In genomic region chr12:105983622-105984325, GRCh38 we compare ENCODE assay signal across 22 cellular contexts.
DNase-seq lines count a peak whose midpoint lies in the region; ATAC-seq, FAIRE-seq and TF ChIP-seq lines count a peak whose summit lies in the region.
"Had no signal": no experiment of that assay in that cellular context is flagged by ENCODE, and none has a peak within 500 bp of the region (broad histone marks: within the 10 kb centered on the region; RNA-seq: fewer than 3 reads in every experiment).

No MANE protein-coding gene starts in this region.

- CTCF ChIA-PET in activated CD4-positive, alpha-beta T cell treated with anti-CD3 and anti-CD28 coated beads, Interleukin-2, amount 10 ng/mL, durations not matched to agents 7 days and 5 days (lab: Charles Lee): interaction anchor here (0.6 kb wide), 1 partner anchor 458 kb away, joined by 3 read pairs; no protein-coding TSS in a partner anchor

- H2AK5ac ChIP-seq in trophoblast cell (ENCODE audit: low read length): no peak overlapping the region

- H3K36me3 ChIP-seq in trophoblast cell (ENCODE audit: control insufficient read depth in 1 of 2, insufficient read depth in 2 of 2, low read length in 2 of 2): no peaks in the 10 kb centered on the region

- no peaks in the 10 kb centered on the region for H3K27me3 ChIP-seq in trophoblast cell (ENCODE audit: insufficient read depth, low read length)
- H3K27me3 ChIP-seq: hepatocyte had no signal

- H3K4me3 ChIP-seq in epithelial cell of esophagus (ENCODE audit: low read length) (no peak overlapping the region), trophoblast cell (ENCODE audit: low read depth, low read length) (no peak overlapping the region)
- H3K4me3 ChIP-seq: hepatocyte had no signal

- H3K4ac ChIP-seq in trophoblast cell (ENCODE audit: low read depth, low read length): no peak overlapping the region

- peaks cover 1% of the 10 kb centered on the region for H3K9me3 ChIP-seq in trophoblast cell (ENCODE audit: insufficient read depth, low read depth, low read length)

- no peak overlapping the region for H3K23ac ChIP-seq in trophoblast cell (ENCODE audit: low read length)

- H4K12ac ChIP-seq in trophoblast cell (ENCODE audit: low read depth, low read length): no peak overlapping the region

- no peak overlapping the region for H2BK5ac ChIP-seq in trophoblast cell (ENCODE audit: low read depth, low read length, poor library complexity)

- peak overlapping the region; percentile 37 for H4K91ac ChIP-seq in trophoblast cell (ENCODE audit: low read depth, low read length)

- no peak overlapping the region for H3K27ac ChIP-seq in trophoblast cell (ENCODE audit: low read depth, low read length)
- H3K27ac ChIP-seq: hepatocyte, KMS-11 had no signal

- H3K4me2 ChIP-seq in trophoblast cell (ENCODE audit: low read length): no peak overlapping the region
- H3K4me2 ChIP-seq: hepatocyte, KMS-11 had no signal

- no peak overlapping the region for H3K18ac ChIP-seq in trophoblast cell (ENCODE audit: low read length)

- peaks cover 3% of the 10 kb centered on the region for H3K27me3 Mint-ChIP-seq in activated CD4-positive, alpha-beta T cell treated with anti-CD3 and anti-CD28 coated beads, Interleukin-2, amount 10 ng/mL, durations not matched to agents 7 days and 5 days
- H3K27me3 Mint-ChIP-seq: brain; CD4-positive, CD25-positive, alpha-beta regulatory T cell had no signal

- WGBS in trophoblast cell (ENCODE audit: extremely low coverage, insufficient coverage, insufficient read length): no CpG with 5 or more reads among the region's 7 CpGs

- H2AFZ ChIP-seq in trophoblast cell (ENCODE audit: insufficient read depth, low read length, poor library complexity): no peak overlapping the region
- H2AFZ ChIP-seq: hepatocyte had no signal

- POLR2A ChIA-PET in activated CD4-positive, alpha-beta T cell treated with anti-CD3 and anti-CD28 coated beads, Interleukin-2, amount 10 ng/mL, durations not matched to agents 7 days and 5 days (lab: Charles Lee): no interaction called here

- peaks cover 6 to 8% of the 10 kb centered on the region in 2 experiments for H3K4me1 ChIP-seq in trophoblast cell (ENCODE audit: control insufficient read depth in 1 of 2, insufficient read depth in 2 of 2, low read length in 2 of 2)

- peak overlapping the region; percentile 5 for H2BK12ac ChIP-seq in trophoblast cell (ENCODE audit: low read length)

- no peaks in the 10 kb centered on the region for H3K9me3 Mint-ChIP-seq in activated CD4-positive, alpha-beta T cell treated with anti-CD3 and anti-CD28 coated beads, Interleukin-2, amount 10 ng/mL, durations not matched to agents 7 days and 5 days
- H3K9me3 Mint-ChIP-seq: activated T-helper 2 cell treated with anti-CD3 and anti-CD28 coated beads, Interferon-gamma antibody, Interleukin-2, Interleukin-4, amounts not matched to agents 10 μg/mL and 5 μg/mL and 100 μg/mL, durations not matched to agents 14 hours and 24 hours and 36 hours; natural killer cell treated with Interleukin-12 subunit alpha and Interleukin-12 subunit beta and Interleukin-15 and Interleukin-18, amount 100 ng/mL, for 72 hours; stimulated activated effector memory CD8-positive, alpha-beta T cell treated with anti-CD3 and anti-CD28 coated beads, Interleukin-12 subunit alpha, Interleukin-12 subunit beta, amount 100 ng/mL, for 72 hours; T-helper 1 cell treated with Interleukin-12 subunit alpha and Interleukin-12 subunit beta and Interleukin-4 antibody, amounts not matched to agents 30 μg/mL and 1 μg/mL, for 36 hours had no signal

- peak; percentile 67 for FAIRE-seq in RCC 7860 (lab: Jason Lieb, UNC)

- no peaks in the 10 kb centered on the region for H3K4me1 Mint-ChIP-seq in activated CD4-positive, alpha-beta T cell treated with anti-CD3 and anti-CD28 coated beads, Interleukin-2, amount 10 ng/mL, durations not matched to agents 7 days and 5 days
- H3K4me1 Mint-ChIP-seq: CD4-positive, CD25-positive, alpha-beta regulatory T cell; stimulated activated effector memory CD8-positive, alpha-beta T cell treated with anti-CD3 and anti-CD28 coated beads, Interleukin-12 subunit alpha, Interleukin-12 subunit beta, amount 100 ng/mL, for 72 hours had no signal

- no peaks in the 10 kb centered on the region for H3K79me2 ChIP-seq in trophoblast cell (ENCODE audit: control insufficient read depth, insufficient read depth, low read length, poor library complexity)
- H3K79me2 ChIP-seq: hepatocyte had no signal

- no peak overlapping the region for H3K14ac ChIP-seq in trophoblast cell (ENCODE audit: low read length)

- H2BK120ac ChIP-seq in trophoblast cell (ENCODE audit: insufficient read depth, low read length, poor library complexity): no peak overlapping the region

- no peak overlapping the region for H3K27ac Mint-ChIP-seq in activated CD4-positive, alpha-beta T cell treated with anti-CD3 and anti-CD28 coated beads, Interleukin-2, amount 10 ng/mL, durations not matched to agents 7 days and 5 days
- H3K27ac Mint-ChIP-seq: activated T-helper 2 cell treated with anti-CD3 and anti-CD28 coated beads, Interferon-gamma antibody, Interleukin-2, Interleukin-4, amounts not matched to agents 10 μg/mL and 5 μg/mL and 100 μg/mL, durations not matched to agents 14 hours and 24 hours and 36 hours; brain; CD4-positive, CD25-positive, alpha-beta regulatory T cell; natural killer cell treated with Interleukin-12 subunit alpha and Interleukin-12 subunit beta and Interleukin-15 and Interleukin-18, amount 100 ng/mL, for 72 hours; stimulated activated effector memory CD8-positive, alpha-beta T cell treated with anti-CD3 and anti-CD28 coated beads, Interleukin-12 subunit alpha, Interleukin-12 subunit beta, amount 100 ng/mL, for 72 hours; T-helper 1 cell treated with Interleukin-12 subunit alpha and Interleukin-12 subunit beta and Interleukin-4 antibody, amounts not matched to agents 30 μg/mL and 1 μg/mL, for 36 hours had no signal

- no peak overlapping the region for H3K9ac ChIP-seq in trophoblast cell (ENCODE audit: low read length)
- H3K9ac ChIP-seq: KMS-11 had no signal

- no peak for ATAC-seq in GM19455 (IDR thresholded peaks at IDR 0.05; ENCODE audit: unreplicated experiment)
- ATAC-seq: natural killer cell treated with Interleukin-12 subunit alpha and Interleukin-12 subunit beta and Interleukin-15 and Interleukin-18, amount 100 ng/mL, for 72 hours; Panc1; stimulated activated effector memory CD8-positive, alpha-beta T cell treated with anti-CD3 and anti-CD28 coated beads, Interleukin-12 subunit alpha, Interleukin-12 subunit beta, amount 100 ng/mL, for 72 hours had no signal

- peaks cover 6% of the 10 kb centered on the region for H3K79me1 ChIP-seq in trophoblast cell (ENCODE audit: low read length)

- DNase-seq in GM03348 (ENCODE audit: low spot score) (peak; percentile 76), RCC 7860 (ENCODE audit: low spot score) (peak; percentile 44), epithelial cell of esophagus (ENCODE audit: low read depth) (peak; percentile 87), trophoblast cell (peak; percentile 90 to 97), SKM-1 treated with dmso at 0.1 percent for 144 hours (lab: John Stamatoyannopoulos, UW; ENCODE audit: unreplicated experiment) (no peak), iPS-NIHi7 (ENCODE audit: extremely low spot score) (no peak)
- DNase-seq in activated CD4-positive, alpha-beta T cell treated with anti-CD3 and anti-CD28 coated beads, Interleukin-2, amount 10 ng/mL, durations not matched to agents 7 days and 5 days: no peak
- DNase-seq: activated CD4-positive, alpha-beta T cell treated with anti-CD3 and anti-CD28 coated beads, Interleukin-2, amount 50 U/mL, for 4 hours; CD4-positive, CD25-positive, alpha-beta regulatory T cell; GOT3; NCI-H1694; NCI-H510A; stimulated activated CD4-positive, alpha-beta T cell treated with anti-CD3 and anti-CD28 coated beads, Interleukin-4, amount 100 ng/mL, for 4 hours had no signal

- TF ChIP-seq CTCF in epithelial cell of esophagus (IDR thresholded peaks at IDR 0.05; ENCODE audit: insufficient read depth, low read depth, low read length, missing control alignments): no peak

- no peaks in the 10 kb centered on the region for H3K36me3 Mint-ChIP-seq in activated CD4-positive, alpha-beta T cell treated with anti-CD3 and anti-CD28 coated beads, Interleukin-2, amount 10 ng/mL, durations not matched to agents 7 days and 5 days (ENCODE audit: low read depth)
- H3K36me3 Mint-ChIP-seq: brain; CD4-positive, CD25-positive, alpha-beta regulatory T cell; natural killer cell treated with Interleukin-12 subunit alpha and Interleukin-12 subunit beta and Interleukin-15 and Interleukin-18, amount 100 ng/mL, for 72 hours; stimulated activated effector memory CD8-positive, alpha-beta T cell treated with anti-CD3 and anti-CD28 coated beads, Interleukin-12 subunit alpha, Interleukin-12 subunit beta, amount 100 ng/mL, for 72 hours had no signal

- no peak overlapping the region for H3K4me3 Mint-ChIP-seq in activated CD4-positive, alpha-beta T cell treated with anti-CD3 and anti-CD28 coated beads, Interleukin-2, amount 10 ng/mL, durations not matched to agents 7 days and 5 days
- H3K4me3 Mint-ChIP-seq: brain; CD4-positive, CD25-positive, alpha-beta regulatory T cell; natural killer cell treated with Interleukin-12 subunit alpha and Interleukin-12 subunit beta and Interleukin-15 and Interleukin-18, amount 100 ng/mL, for 72 hours; stimulated activated effector memory CD8-positive, alpha-beta T cell treated with anti-CD3 and anti-CD28 coated beads, Interleukin-12 subunit alpha, Interleukin-12 subunit beta, amount 100 ng/mL, for 72 hours; T-helper 1 cell treated with Interleukin-12 subunit alpha and Interleukin-12 subunit beta and Interleukin-4 antibody, amounts not matched to agents 30 μg/mL and 1 μg/mL, for 36 hours had no signal

- H4K8ac ChIP-seq in trophoblast cell (ENCODE audit: low read depth, low read length): no peak overlapping the region

Comparison
In these comparisons a context has a peak if more than half of its experiments do, and no peak if none do; other contexts are left out.
1. DNase-seq: peak in GM03348 (single experiment), RCC 7860 (single experiment), epithelial cell of esophagus (single experiment) and trophoblast cell (2 of 2); none in activated CD4-positive, alpha-beta T cell treated with anti-CD3 and anti-CD28 coated beads, Interleukin-2, amount 10 ng/mL, durations not matched to agents 7 days and 5 days (single experiment), SKM-1 treated with dmso at 0.1 percent for 144 hours (single experiment) and iPS-NIHi7 (single experiment).